8 cellular contexts compared by ENCODE assay signal in genomic region chr11:64894070-64894811, GRCh38. TPM values are rescaled to one million over a fixed set of nuclear protein-coding genes. Genes with fewer than 3 reads are reported as not detected.
DNase-seq lines count a peak whose midpoint lies in the region; ATAC-seq and TF ChIP-seq lines count a peak whose summit lies in the region.

No MANE protein-coding gene starts in this region.

- H3K4me3 Mint-ChIP-seq in natural killer cell, result no peak overlapping the region

- no peaks in the 10 kb centered on the region for H3K36me3 Mint-ChIP-seq in natural killer cell

- intact Hi-C loops in natural killer cell (cut with micrococcal nuclease), result loop anchor here (1.0 kb wide), 2 partner anchors 47 to 107 kb away; no protein-coding TSS in a partner anchor

- H3K9me3 Mint-ChIP-seq in natural killer cell, result no peaks in the 10 kb centered on the region

- peaks cover 0 to 8% of the 10 kb centered on the region in 2 donors for H3K4me1 Mint-ChIP-seq in natural killer cell

- no peak overlapping the region for H3K4me3 ChIP-seq in GM12865 (ENCODE audit: low read depth, low read length)
- H3K4me3 ChIP-seq in epithelial cell of proximal tubule (ENCODE audit: low read depth, low read length), result peak overlapping the region; percentile 77

- H3K27ac Mint-ChIP-seq in natural killer cell, result peak overlapping the region in 1 of 2 donors; percentile 58

- peak; percentile 77 for ATAC-seq in HG03175 (IDR thresholded peaks at IDR 0.05; ENCODE audit: unreplicated experiment)
- ATAC-seq in natural killer cell, result peak; percentile 75 to 87 (median 78)
- no peak for ATAC-seq in GM18517 (IDR thresholded peaks at IDR 0.05; ENCODE audit: unreplicated experiment)

- TF ChIP-seq CTCF in GM12865 (IDR thresholded peaks at IDR 0.05; ENCODE audit: insufficient read depth, low read depth, low read length, missing control alignments) (peak; percentile 99), epithelial cell of proximal tubule (conservative IDR thresholded peaks at IDR 0.05; ENCODE audit: low read depth, low read length) (peak; percentile 87), natural killer cell (IDR thresholded peaks at IDR 0.05) (peak; percentile 79)

- H3K27me3 Mint-ChIP-seq in natural killer cell (ENCODE audit: low read depth in 2 of 2), result no peaks in the 10 kb centered on the region

- DNase-seq in GM12865 (ENCODE audit: low read depth) (peak; percentile 91), NOMO-1 treated with DMSO at 0.1 percent for 48 hours (lab: John Stamatoyannopoulos, UW; ENCODE audit: unreplicated experiment) (peak; percentile 64), epithelial cell of proximal tubule (ENCODE audit: low read depth) (no peak), natural killer cell (peak; percentile 93)
- DNase-seq in activated CD8-positive, alpha-beta memory T cell treated with anti-CD3 and anti-CD28 coated beads, Interleukin-2, amount 50 U/mL, for 1 hour (ENCODE audit: extremely low read depth), result peak; percentile 75
- peak; percentile 69 to 89 (median 86) for DNase-seq in stimulated activated naive CD4-positive, alpha-beta T cell (lab: John Stamatoyannopoulos, UW)

RNA-seq across cellular contexts. Expression of gene EHD1, which starts 15.8 kb away (rescaled TPM):
- total RNA-seq in epithelial cell of proximal tubule (82.7 and 93.4 TPM in 2 replicates), natural killer cell (100 to 1,000 TPM; 218 to 246 (median 225) TPM)

RNA-seq across cellular contexts. Expression of gene ATG2A, which starts 22.8 kb away (rescaled TPM):
- 22.4 and 25.8 TPM in 2 replicates for total RNA-seq in epithelial cell of proximal tubule
- total RNA-seq in natural killer cell, result 100 to 1,000 TPM; 165 to 321 (median 259) TPM

RNA-seq across cellular contexts. Expression of gene PPP2R5B, which starts 30.2 kb away (rescaled TPM):
- total RNA-seq in epithelial cell of proximal tubule (16.8 and 32.9 TPM in 2 replicates), natural killer cell (10 to 100 TPM; 27.8 to 31.5 (median 28.5) TPM)

RNA-seq across cellular contexts. Expression of gene GPHA2, which starts 41.5 kb away (rescaled TPM):
- total RNA-seq in epithelial cell of proximal tubule, result not detected in 2 replicates
- not detected for total RNA-seq in natural killer cell

RNA-seq across cellular contexts. Expression of gene CDC42BPG, which starts 49.8 kb away (rescaled TPM):
- 4.6 and 8.9 TPM in 2 replicates for total RNA-seq in epithelial cell of proximal tubule
- total RNA-seq in natural killer cell, result 10 to 100 TPM in 2 of 3 donors, 1 to 10 TPM in 1; 8.2 to 12.7 (median 10.7) TPM
